11 cellular contexts compared by ENCODE assay signal in genomic region chr3:152383136-152383606, GRCh38.
DNase-seq lines count a peak whose midpoint lies in the region; ATAC-seq and TF ChIP-seq lines count a peak whose summit lies in the region.
"Had no signal": no experiment of that assay in that cellular context is flagged by ENCODE, and none has a peak within 500 bp of the region (broad histone marks: within the 10 kb centered on the region; RNA-seq: fewer than 3 reads in every experiment).

No MANE protein-coding gene starts in this region.

- H3K36me3 Mint-ChIP-seq in activated naive CD8-positive, alpha-beta T cell treated with anti-CD3 and anti-CD28 coated beads for 36 hours: peaks cover 23% of the 10 kb centered on the region

- H3K9me3 Mint-ChIP-seq in activated naive CD8-positive, alpha-beta T cell treated with anti-CD3 and anti-CD28 coated beads for 36 hours: no peaks in the 10 kb centered on the region

- H3K4me1 Mint-ChIP-seq in activated naive CD8-positive, alpha-beta T cell treated with anti-CD3 and anti-CD28 coated beads for 36 hours: peaks cover 70% of the 10 kb centered on the region

- no peak for TF ChIP-seq POLR2A in spleen (IDR thresholded peaks at IDR 0.05)

- H3K27ac ChIP-seq in spleen (peak overlapping the region; percentile 31 to 88 (median 81)), foreskin keratinocyte (no peak overlapping the region)

- peak overlapping the region; percentile 88 for H3K27ac Mint-ChIP-seq in activated naive CD8-positive, alpha-beta T cell treated with anti-CD3 and anti-CD28 coated beads for 36 hours

- no peaks in the 10 kb centered on the region for H3K27me3 ChIP-seq in spleen (replicated peaks in 1 of 7)
- no peaks in the 10 kb centered on the region for H3K27me3 ChIP-seq in foreskin keratinocyte

- peak overlapping the region in 2 of 8 donors; percentile 27 to 47 for H3K4me3 ChIP-seq in spleen

- DNase-seq in H4 (ENCODE audit: low spot score) (peak; percentile 22), left lobe of liver (ENCODE audit: low spot score) (no peak), spleen (no peak), foreskin keratinocyte (no peak), NK-92 (lab: John Stamatoyannopoulos, UW; ENCODE audit: unreplicated experiment) (no peak), SHP77 treated with DMSO at 0.1 percent for 48 hours (lab: John Stamatoyannopoulos, UW) (no peak)
- no peak for DNase-seq in activated naive CD8-positive, alpha-beta T cell treated with anti-CD3 and anti-CD28 coated beads for 36 hours
- no peak for DNase-seq in activated CD4-positive, CD25-positive, alpha-beta regulatory T cell treated with anti-CD3 and anti-CD28 coated beads, Interleukin-2, amount 50 U/mL, for 72 hours
- DNase-seq: activated gamma-delta T cell; stimulated activated CD8-positive, alpha-beta memory T cell treated with anti-CD3 and anti-CD28 coated beads, Interleukin-4, amount 100 ng/mL, for 48 hours had no signal

- H3K27me3 Mint-ChIP-seq in activated naive CD8-positive, alpha-beta T cell treated with anti-CD3 and anti-CD28 coated beads for 36 hours: no peaks in the 10 kb centered on the region

- WGBS in spleen, 5 donors: 38 to 72% (median 48%) methylated on average over 1 of the region's 1 CpG

- TF ChIP-seq CTCF in spleen (IDR thresholded peaks at IDR 0.05 in 8 of 11, conservative IDR thresholded peaks at IDR 0.05 in 3 of 11) (no peak), foreskin keratinocyte (conservative IDR thresholded peaks at IDR 0.05) (no peak)

- H3K4me3 Mint-ChIP-seq in activated naive CD8-positive, alpha-beta T cell treated with anti-CD3 and anti-CD28 coated beads for 36 hours: no peak overlapping the region
- H3K4me3 Mint-ChIP-seq: neural crest cell had no signal

- intact Hi-C loops in spleen (cut with DNase I; ENCODE audit: low total_unique reads): no loop called here

- peaks cover 0 to 8% (median 0%) of the 10 kb centered on the region in 6 donors for H3K36me3 ChIP-seq in spleen

- no peaks in the 10 kb centered on the region for H3K9me3 ChIP-seq in spleen

- peaks cover 48 to 100% (median 95%) of the 10 kb centered on the region in 6 donors for H3K4me1 ChIP-seq in spleen
- peaks cover 45% of the 10 kb centered on the region for H3K4me1 ChIP-seq in foreskin keratinocyte

- peak; percentile 8 for ATAC-seq in left lobe of liver
- ATAC-seq in foreskin keratinocyte: no peak
